Comparison of ENCODE assay signal across 9 cellular contexts in the genomic region with DNA sequence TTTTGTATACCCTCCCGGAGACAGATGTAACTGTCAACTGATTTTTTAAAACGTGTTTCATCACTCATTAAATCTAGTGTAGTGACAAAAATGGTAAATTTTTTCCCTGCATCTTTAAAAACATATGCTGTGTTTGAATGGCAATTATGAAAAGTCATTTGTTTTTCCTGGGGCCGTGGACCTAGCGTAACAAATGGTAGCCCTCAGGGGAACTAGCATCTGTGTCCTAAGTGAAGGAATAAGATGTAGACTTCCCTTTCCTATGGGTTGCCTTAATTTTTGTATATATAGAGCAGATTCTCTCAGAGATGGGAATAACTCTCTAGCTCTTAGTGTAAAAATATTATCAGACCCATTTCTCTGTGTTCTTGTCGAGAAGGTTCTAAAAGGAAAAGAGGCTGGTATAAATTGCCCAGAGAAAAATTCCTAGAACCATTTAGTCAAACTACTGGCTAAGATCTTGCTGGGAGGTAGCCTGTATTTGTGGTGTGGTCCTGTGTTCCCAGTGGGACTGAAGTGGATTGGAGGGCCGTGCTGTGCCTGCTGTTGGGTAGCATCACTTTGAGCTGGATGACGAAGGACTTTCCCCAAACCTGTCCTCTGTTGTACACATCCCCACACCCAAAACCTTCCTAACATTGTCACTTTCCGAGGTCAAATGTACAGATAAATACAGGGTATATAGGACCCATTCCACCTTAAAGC.
DNase-seq lines count a peak whose midpoint lies in the region; ATAC-seq, FAIRE-seq and TF ChIP-seq lines count a peak whose summit lies in the region.
"Had no signal": no experiment of that assay in that cellular context is flagged by ENCODE, and none has a peak within 500 bp of the region (broad histone marks: within the 10 kb centered on the region; RNA-seq: fewer than 3 reads in every experiment).

No MANE protein-coding gene starts in this region.

- CTCF ChIA-PET in A549 (lab: Yijun Ruan, JAX): interaction anchor here (1.0 to 8.8 kb wide), 2 partner anchors 15 to 36 kb away, joined by 4 to 107 read pairs; no protein-coding TSS in a partner anchor

- TF ChIP-seq POLR2A in A549 (IDR thresholded peaks at IDR 0.05; ENCODE audit: low read length): no peak
- TF ChIP-seq POLR2A in H54 (IDR thresholded peaks at IDR 0.05; ENCODE audit: low read depth, low read length): no peak

- H3K27ac Mint-ChIP-seq in activated T-helper 17 cell treated with anti-CD3 and anti-CD28 coated beads, Interleukin-2, amount 50 U/mL, for 72 hours: peak overlapping the region; percentile 90

- H3K4me1 ChIP-seq in A549: peaks cover 65% of the 10 kb centered on the region
- H3K4me1 ChIP-seq in muscle layer of duodenum (ENCODE audit: control insufficient read depth in 1 of 2, insufficient read depth in 2 of 2, low read length in 2 of 2): peaks cover 4 to 39% of the 10 kb centered on the region in 2 donors

- FAIRE-seq in A549 (lab: Jason Lieb, UNC) (no peak), H54 (lab: Jason Lieb, UNC) (peak; percentile 6)

- no peak for TF ChIP-seq EP300 in A549 (IDR thresholded peaks at IDR 0.05)

- 84% methylated on average over 8 of the region's 8 CpGs for WGBS in A549 (ENCODE audit: missing lambda C conversion rate)

- no peaks in the 10 kb centered on the region for H3K27me3 ChIP-seq in muscle layer of duodenum (ENCODE audit: low read depth, low read length)

- peak overlapping the region; percentile 80; the same call in 2 of the 3 replicates for H3K4me2 ChIP-seq in A549

- ATAC-seq in A549 (peak; percentile 22 to 41; a peak in 3 of 6 replicates), HG02571 (IDR thresholded peaks at IDR 0.05; ENCODE audit: unreplicated experiment) (no peak)
- ATAC-seq in activated T-helper 17 cell treated with anti-CD3 and anti-CD28 coated beads, Interleukin-2, amount 50 U/mL, for 72 hours (replicated peaks): no peak

- DNase-seq in A549 (ENCODE audit: low read depth in 1 of 2, low spot score in 1 of 2): no peak
- no peak for DNase-seq in H54 (ENCODE audit: insufficient read length, low spot score)
- DNase-seq in globus pallidus (ENCODE audit: low spot score): no peak
- no peak for DNase-seq in hippocampal formation (lab: John Stamatoyannopoulos, UW)
- no peak for DNase-seq in pons (ENCODE audit: low spot score)
- DNase-seq: DND-41 had no signal

- H3K9me3 Mint-ChIP-seq in activated T-helper 17 cell treated with anti-CD3 and anti-CD28 coated beads, Interleukin-2, amount 50 U/mL, for 72 hours: no peaks in the 10 kb centered on the region

- no peak overlapping the region for H3K4me3 ChIP-seq in A549
- H3K4me3 ChIP-seq in muscle layer of duodenum (ENCODE audit: low read depth in 1 of 2, low read length in 2 of 2): no peak overlapping the region

- no peak for TF ChIP-seq RAD21 in A549 (conservative IDR thresholded peaks at IDR 0.05 in 1 of 2, IDR thresholded peaks at IDR 0.05 in 1 of 2)

- POLR2A ChIA-PET in A549 (lab: Yijun Ruan, JAX): interaction anchor here (0.7 to 0.9 kb wide), 2 partner anchors 12 to 426 kb away, joined by 3 to 5 read pairs; no protein-coding TSS in a partner anchor

- no peaks in the 10 kb centered on the region for H3K36me3 ChIP-seq in muscle layer of duodenum (ENCODE audit: control insufficient read depth in 1 of 2, insufficient read depth in 2 of 2, low read length in 2 of 2)

- peak overlapping the region; percentile 65 to 83 for H3K27ac ChIP-seq in A549
- peak overlapping the region; percentile 52 for H3K27ac ChIP-seq in muscle layer of duodenum (ENCODE audit: low read length)

- H3K4me1 Mint-ChIP-seq in activated T-helper 17 cell treated with anti-CD3 and anti-CD28 coated beads, Interleukin-2, amount 50 U/mL, for 72 hours: peaks cover 29% of the 10 kb centered on the region

- peaks cover 33% of the 10 kb centered on the region for H3K36me3 Mint-ChIP-seq in activated T-helper 17 cell treated with anti-CD3 and anti-CD28 coated beads, Interleukin-2, amount 50 U/mL, for 72 hours (ENCODE audit: low read depth)

- H3K9me3 ChIP-seq in A549 (no peaks in the 10 kb centered on the region), muscle layer of duodenum (ENCODE audit: control insufficient read depth in 1 of 2, low read length in 2 of 2) (no peaks in the 10 kb centered on the region)

- no peaks in the 10 kb centered on the region for H3K27me3 Mint-ChIP-seq in activated T-helper 17 cell treated with anti-CD3 and anti-CD28 coated beads, Interleukin-2, amount 50 U/mL, for 72 hours

- TF ChIP-seq CTCF in A549 (IDR thresholded peaks at IDR 0.05): no peak

- peak overlapping the region; percentile 84 for H3K4me3 Mint-ChIP-seq in activated T-helper 17 cell treated with anti-CD3 and anti-CD28 coated beads, Interleukin-2, amount 50 U/mL, for 72 hours

TF ChIP-seq in A549, 52 proteins besides CTCF, POLR2A, EP300 and RAD21:
- TF ChIP-seq JUN (IDR thresholded peaks at IDR 0.05) (no peak), GATA3 (IDR thresholded peaks at IDR 0.05; ENCODE audit: borderline replicate concordance) (no peak), ESRRA (IDR thresholded peaks at IDR 0.05; ENCODE audit: borderline replicate concordance, low read length) (no peak), PHF8 (IDR thresholded peaks at IDR 0.05; ENCODE audit: borderline replicate concordance, low read depth) (no peak), ZFP36 (IDR thresholded peaks at IDR 0.05; ENCODE audit: borderline replicate concordance, partially characterized antibody) (no peak), MYC (IDR thresholded peaks at IDR 0.05; ENCODE audit: borderline replicate concordance, low read length) (no peak), JUNB (IDR thresholded peaks at IDR 0.05) (no peak), POLR2AphosphoS2 (conservative IDR thresholded peaks at IDR 0.05; ENCODE audit: low read length) (no peak), EHMT2 (IDR thresholded peaks at IDR 0.05; ENCODE audit: low read depth) (no peak), ZC3H11A (IDR thresholded peaks at IDR 0.05) (no peak), HOXB13 (CRISPR knock-in tag; IDR thresholded peaks at IDR 0.05; ENCODE audit: low read depth) (no peak), TFCP2L1 (CRISPR knock-in tag; IDR thresholded peaks at IDR 0.05) (no peak), RARB (CRISPR knock-in tag; IDR thresholded peaks at IDR 0.05) (no peak), RCOR1 (IDR thresholded peaks at IDR 0.05; ENCODE audit: low read depth, low read length) (no peak)
- TF ChIP-seq, protein P1, sequence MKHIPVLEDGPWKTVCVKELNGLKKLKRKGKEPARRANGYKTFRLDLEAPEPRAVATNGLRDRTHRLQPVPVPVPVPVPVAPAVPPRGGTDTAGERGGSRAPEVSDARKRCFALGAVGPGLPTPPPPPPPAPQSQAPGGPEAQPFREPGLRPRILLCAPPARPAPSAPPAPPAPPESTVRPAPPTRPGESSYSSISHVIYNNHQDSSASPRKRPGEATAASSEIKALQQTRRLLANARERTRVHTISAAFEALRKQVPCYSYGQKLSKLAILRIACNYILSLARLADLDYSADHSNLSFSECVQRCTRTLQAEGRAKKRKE (CRISPR knock-in tag; IDR thresholded peaks at IDR 0.05; ENCODE audit: low read depth): no peak
- TF ChIP-seq, protein P2, sequence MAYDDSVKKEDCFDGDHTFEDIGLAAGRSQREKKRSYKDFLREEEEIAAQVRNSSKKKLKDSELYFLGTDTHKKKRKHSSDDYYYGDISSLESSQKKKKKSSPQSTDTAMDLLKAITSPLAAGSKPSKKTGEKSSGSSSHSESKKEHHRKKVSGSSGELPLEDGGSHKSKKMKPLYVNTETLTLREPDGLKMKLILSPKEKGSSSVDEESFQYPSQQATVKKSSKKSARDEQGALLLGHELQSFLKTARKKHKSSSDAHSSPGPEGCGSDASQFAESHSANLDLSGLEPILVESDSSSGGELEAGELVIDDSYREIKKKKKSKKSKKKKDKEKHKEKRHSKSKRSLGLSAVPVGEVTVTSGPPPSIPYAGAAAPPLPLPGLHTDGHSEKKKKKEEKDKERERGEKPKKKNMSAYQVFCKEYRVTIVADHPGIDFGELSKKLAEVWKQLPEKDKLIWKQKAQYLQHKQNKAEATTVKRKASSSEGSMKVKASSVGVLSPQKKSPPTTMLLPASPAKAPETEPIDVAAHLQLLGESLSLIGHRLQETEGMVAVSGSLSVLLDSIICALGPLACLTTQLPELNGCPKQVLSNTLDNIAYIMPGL (CRISPR knock-in tag; IDR thresholded peaks at IDR 0.05; ENCODE audit: borderline replicate concordance): no peak
- TF ChIP-seq, protein P3, sequence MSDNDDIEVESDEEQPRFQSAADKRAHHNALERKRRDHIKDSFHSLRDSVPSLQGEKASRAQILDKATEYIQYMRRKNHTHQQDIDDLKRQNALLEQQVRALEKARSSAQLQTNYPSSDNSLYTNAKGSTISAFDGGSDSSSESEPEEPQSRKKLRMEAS (IDR thresholded peaks at IDR 0.05): no peak

Comparison
In these comparisons a context has a peak if more than half of its experiments do, and no peak if none do; other contexts are left out.
1. ATAC-seq: peak in A549 (2 of 2); none in activated T-helper 17 cell treated with anti-CD3 and anti-CD28 coated beads, Interleukin-2, amount 50 U/mL, for 72 hours (single experiment) and HG02571 (single experiment).